Comparison of ENCODE assay signal across 8 cellular contexts in the genomic region with DNA sequence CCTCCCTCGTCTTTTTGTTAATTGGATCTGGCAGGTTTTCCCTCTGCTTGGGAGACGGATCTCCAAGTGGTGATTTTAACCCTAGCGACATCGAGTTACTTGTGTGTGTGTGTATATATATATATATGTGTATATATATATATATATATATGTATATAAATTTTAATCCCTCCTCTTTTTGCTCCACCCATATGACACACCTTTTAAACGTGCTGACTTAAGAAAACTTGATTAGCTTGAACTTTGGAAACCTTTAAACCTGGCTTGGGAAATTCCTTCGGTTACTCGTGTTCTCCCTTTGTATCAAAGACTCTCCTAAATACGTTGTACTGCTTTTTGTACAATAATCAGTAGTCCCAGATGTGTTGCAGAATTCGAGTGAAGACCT. TPM values are rescaled to one million over a fixed set of nuclear protein-coding genes. Genes with fewer than 3 reads are reported as not detected.
A peak's percentile ranks its signal among the peaks of the same experiment; 100 is the strongest.
DNase-seq lines count a peak whose midpoint lies in the region; ATAC-seq, FAIRE-seq and TF ChIP-seq lines count a peak whose summit lies in the region.

No MANE protein-coding gene starts in this region.

- H3K9ac ChIP-seq in GM12878 (ENCODE audit: control insufficient read depth, insufficient read depth, low read length) = peak overlapping the region; percentile 92

- under 1% methylated on average over 9 of the region's 9 CpGs for WGBS in GM12878 (ENCODE audit: insufficient coverage, insufficient replicate concordance, low lambda C conversion rate, missing lambda C conversion rate)
- WGBS in transverse colon (ENCODE audit: low coverage in 1 of 2), 2 donors = 0 to 5% methylated on average over 6 to 9 of the region's 9 CpGs

- POLR2A ChIA-PET in GM12878 (lab: Charles Lee) = interaction anchor here (1.1 to 1.7 kb wide), 3 partner anchors 10 to 104 kb away, joined by 4 to 7 read pairs (median 6); no protein-coding TSS in a partner anchor

- H3K4me1 ChIP-seq in GM12878 (ENCODE audit: control insufficient read depth, insufficient read depth, low read length) = peaks cover 32% of the 10 kb centered on the region
- peaks cover 27 to 65% (median 51%) of the 10 kb centered on the region in 4 donors for H3K4me1 ChIP-seq in transverse colon

- H2AFZ ChIP-seq in GM12878 (ENCODE audit: control insufficient read depth, low read depth, low read length) = no peak overlapping the region

- peak; percentile 53 for DNase-seq in NCI-H748 treated with DMSO at 0.1 percent for 48 hours (lab: John Stamatoyannopoulos, UW)
- DNase-seq in NCI-H748 (lab: John Stamatoyannopoulos, UW; ENCODE audit: unreplicated experiment) = no peak
- no peak for DNase-seq in GM12878 (ENCODE audit: low read depth, low spot score)
- no peak for DNase-seq in left colon
- no peak for DNase-seq in transverse colon
- DNase-seq in iPS-NIHi7 (ENCODE audit: extremely low spot score) = no peak
- DNase-seq in dermis blood vessel endothelial cell = no peak
- no peak for DNase-seq in sciatic nerve (ENCODE audit: low spot score)

- no peak for ATAC-seq in GM12878
- peak; percentile 41 for ATAC-seq in left colon
- ATAC-seq in sciatic nerve = no peak

- H3K9me3 ChIP-seq in GM12878 (replicated peaks; ENCODE audit: control insufficient read depth, insufficient read depth, low read length) (no peaks in the 10 kb centered on the region), transverse colon (no peaks in the 10 kb centered on the region)

- in situ Hi-C loops in GM12878 (cut with MboI) (no loop called here), transverse colon (cut with MboI; ENCODE audit: low pct_ligation_motif_present in 1 of 4, low pct_unique_long_range_greater_than_20kb in 1 of 4, low sequenced_read_pairs in 3 of 4) (no loop called here)

- intact Hi-C loops in GM12878 (cut with micrococcal nuclease; ENCODE audit: unreplicated experiment) = loop anchor here (10.0 kb wide), 1 partner anchor 277 kb away; a partner anchor contains a TSS
- intact Hi-C loops in left colon (cut with DNase I, micrococcal nuclease) = no loop called here
- intact Hi-C loops in transverse colon (cut with DNase I; ENCODE audit: low total_unique reads) = no loop called here
- intact Hi-C loops in sciatic nerve (cut with DNase I) = no loop called here

- H4K20me1 ChIP-seq in GM12878 (ENCODE audit: control insufficient read depth, insufficient read depth) = no peaks in the 10 kb centered on the region

- no TSS peak for BruUV-seq in GM12878 (replicated peaks; lab: Mats Ljungman, UMichigan)

- no peak for TF ChIP-seq EP300 in GM12878 (IDR thresholded peaks at IDR 0.05; ENCODE audit: borderline replicate concordance in 1 of 2, control insufficient read depth in 1 of 2, low read depth in 2 of 2, low read length in 2 of 2)
- TF ChIP-seq EP300 in transverse colon (IDR thresholded peaks at IDR 0.05; ENCODE audit: low read depth) = no peak

- CTCF ChIA-PET in GM12878 (lab: Yijun Ruan, JAX) = interaction anchor here (1.5 kb wide), 1 partner anchor 47 kb away, joined by 6 read pairs; no protein-coding TSS in a partner anchor

- H3K27me3 ChIP-seq in GM12878 (replicated peaks in 1 of 2; ENCODE audit: control insufficient read depth in 2 of 2, insufficient read depth in 2 of 2, low read length in 1 of 2) = no peaks in the 10 kb centered on the region
- no peaks in the 10 kb centered on the region for H3K27me3 ChIP-seq in transverse colon

- peak overlapping the region; percentile 99 for H3K4me3 ChIP-seq in GM12878
- peak overlapping the region; percentile 72 to 94 (median 86) for H3K4me3 ChIP-seq in transverse colon

- H3K27ac ChIP-seq in GM12878 (ENCODE audit: control insufficient read depth, insufficient read depth) = no peak overlapping the region; the same call in none of the 2 replicates
- H3K27ac ChIP-seq in transverse colon = peak overlapping the region; percentile 94 to 95 (median 94)

- SMC1A ChIA-PET in GM12878 (lab: Charles Lee; ENCODE audit: uncharacterized antibody, unreplicated experiment) = interaction anchor here (0.6 to 2.7 kb wide), 8 partner anchors 10 to 298 kb away, joined by 3 to 10 read pairs (median 4); no protein-coding TSS in a partner anchor

- H3K79me2 ChIP-seq in GM12878 (ENCODE audit: control insufficient read depth, insufficient read depth, low read length) = peaks cover 54% of the 10 kb centered on the region

- no peak for TF ChIP-seq RAD21 in GM12878 (IDR thresholded peaks at IDR 0.05; ENCODE audit: insufficient read depth, low read depth, low read length)

- no peak for TF ChIP-seq CTCF in GM12878 (IDR thresholded peaks at IDR 0.05 in 2 of 3, conservative IDR thresholded peaks at IDR 0.05 in 1 of 3; ENCODE audit: control insufficient read depth in 2 of 3, extremely low read depth in 1 of 3, insufficient read depth in 1 of 3, low read depth in 3 of 3, low read length in 3 of 3)
- TF ChIP-seq CTCF in transverse colon (IDR thresholded peaks at IDR 0.05) = no peak

- RAD21 ChIA-PET in GM12878 (lab: Charles Lee; ENCODE audit: unreplicated experiment) = interaction anchor here (1.2 to 2.4 kb wide), 3 partner anchors 32 to 59 kb away, joined by 4 to 9 read pairs (median 5); no protein-coding TSS in a partner anchor

- no peak for TF ChIP-seq POLR2A in GM12878 (IDR thresholded peaks at IDR 0.05; ENCODE audit: low read depth, low read length)
- TF ChIP-seq POLR2A in transverse colon (IDR thresholded peaks at IDR 0.05) = no peak

- H3K4me2 ChIP-seq in GM12878 (ENCODE audit: control insufficient read depth, insufficient read depth) = peak overlapping the region; percentile 92

- H3K36me3 ChIP-seq in GM12878 (ENCODE audit: control insufficient read depth in 2 of 2, insufficient read depth in 2 of 2, low read length in 1 of 2) = no peaks in the 10 kb centered on the region; a peak in 1 of 4 replicates
- no peaks in the 10 kb centered on the region for H3K36me3 ChIP-seq in transverse colon

- no peak for FAIRE-seq in GM12878 (lab: Jason Lieb, UNC)

TF ChIP-seq in GM12878, 131 proteins besides CTCF, POLR2A, EP300 and RAD21:
- TF ChIP-seq PML (IDR thresholded peaks at IDR 0.05; ENCODE audit: low read length) (no peak), NBN (IDR thresholded peaks at IDR 0.05) (no peak), IKZF1 (conservative IDR thresholded peaks at IDR 0.05) (no peak)

RNA-seq across cellular contexts. Expression of a gene that starts 1.2 kb away (rescaled TPM):
- 17.8 and 18.0 TPM in 2 replicates for total RNA-seq in GM12878 (2013; cell fraction: nucleolus; rRNA removed)
- total RNA-seq in GM12878 (2014; rRNA removed) (36.6 and 42.0 TPM in 2 replicates), GM12878 (2014; rRNA removed; fragmentation: Illumina TruSeq; extraction: Trizol) (34.9 and 35.4 TPM in 2 replicates), GM12878 (2021) (29.8 and 32.1 TPM in 2 replicates), left colon (100 to 1,000 TPM in 1 of 2 donors, 10 to 100 TPM in 1; 69.6 to 109 TPM), transverse colon (10 to 100 TPM; 34.8 to 72.5 (median 52.8) TPM), dermis blood vessel endothelial cell (90.5 and 137 TPM in 2 replicates), sciatic nerve (98.6 TPM)
- polyA plus RNA-seq in GM12878 (2011; ENCODE audit: low read depth) = 17.2 TPM
- polyA plus RNA-seq in GM12878 (2011; rRNA removed) (37.5 and 44.2 TPM in 2 replicates), GM12878 (2014; fragmentation: Illumina TruSeq; extraction: Trizol) (40.1 and 43.6 TPM in 2 replicates), GM12878 (2014; fragmentation: Nextera tagmentation; extraction: Ambion mirVana) (10 to 100 TPM in 1 of 2 experiments, 1 to 10 TPM in 1; 9.5 to 14.5 TPM), GM12878 (2014; rRNA removed) (34.9 and 35.2 TPM in 2 replicates), GM12878 (2016; fragmentation: Nextera tagmentation; extraction: Ambion mirVana) (10 to 100 TPM; 22.1 to 22.8 TPM)
- 16.2 and 25.1 TPM in 2 replicates for polyA plus RNA-seq in GM12878 (2011; cell fraction: cytosol; rRNA removed)
- 10.8 and 11.7 TPM in 2 replicates for polyA plus RNA-seq in GM12878 (2011; cell fraction: nucleus; rRNA removed)
- polyA plus RNA-seq in GM12878 (2012) = 24.6 and 27.9 TPM in 2 replicates
- polyA minus RNA-seq in GM12878 (2011; rRNA and poly(A)+ RNA removed) = 56.9 and 59.0 TPM in 2 replicates
- polyA minus RNA-seq in GM12878 (2011; cell fraction: cytosol; rRNA and poly(A)+ RNA removed) = 12.0 and 18.6 TPM in 2 replicates
- polyA minus RNA-seq in GM12878 (2011; cell fraction: nucleus; rRNA and poly(A)+ RNA removed) = 3.4 and 5.3 TPM in 2 replicates
